25 cellular contexts compared by ENCODE assay signal in genomic region chr4:108216510-108216909, GRCh38. TPM values are rescaled to one million over a fixed set of nuclear protein-coding genes. Genes with fewer than 3 reads are reported as not detected.
"Had no signal": no experiment of that assay in that cellular context is flagged by ENCODE, and none has a peak within 500 bp of the region (broad histone marks: within the 10 kb centered on the region; RNA-seq: fewer than 3 reads in every experiment).

No MANE protein-coding gene starts in this region.

- ATAC-seq: effector memory CD8-positive, alpha-beta T cell; esophagus mucosa; gastrocnemius medialis; heart right ventricle; left cardiac atrium; left lung; left ventricle myocardium superior; lower lobe of right lung; mucosa of descending colon had no signal

- DNase-seq: colonic mucosa; cortex of kidney; effector CD8-positive, alpha-beta T cell; effector memory CD8-positive, alpha-beta T cell; endodermal cell; erythroblast; esophagus squamous epithelium; foreskin fibroblast; foreskin melanocyte; gastrocnemius medialis; glutamatergic neuron; head of caudate nucleus; heart right ventricle; hippocampal formation; left cardiac atrium; left lung; left ventricle myocardium superior; lower lobe of right lung; mesenchymal stem cell; mucosa of descending colon had no signal

- H3K9me3 ChIP-seq: colonic mucosa, esophagus squamous epithelium, gastrocnemius medialis, left lung, lower lobe of right lung, mucosa of descending colon had no signal

- H3K4me1 ChIP-seq: colonic mucosa, esophagus squamous epithelium, gastrocnemius medialis, heart right ventricle, left lung, lower lobe of right lung had no signal

- H3K27me3 Mint-ChIP-seq: dendritic cell treated with granulocyte-macrophage colony-stimulating factor and Interleukin-4, amounts not matched to agents 40 ng/mL and 50 ng/mL, for 4 days; effector memory CD8-positive, alpha-beta T cell had no signal

- H3K27ac ChIP-seq: colonic mucosa, epithelial cell of prostate, esophagus squamous epithelium, gastrocnemius medialis, heart right ventricle, left lung, lower lobe of right lung had no signal

- H3K9me3 Mint-ChIP-seq: dendritic cell treated with granulocyte-macrophage colony-stimulating factor and Interleukin-4, amounts not matched to agents 40 ng/mL and 50 ng/mL, for 4 days; effector memory CD8-positive, alpha-beta T cell; mesothelial cell of epicardium had no signal

- H3K4me3 ChIP-seq: colonic mucosa, esophagus squamous epithelium, gastrocnemius medialis, heart right ventricle, left lung, lower lobe of right lung, mucosa of descending colon had no signal

- H3K36me3 ChIP-seq: colonic mucosa, esophagus squamous epithelium, gastrocnemius medialis, heart right ventricle, left lung, lower lobe of right lung had no signal

- H3K27ac Mint-ChIP-seq: dendritic cell treated with granulocyte-macrophage colony-stimulating factor and Interleukin-4, amounts not matched to agents 40 ng/mL and 50 ng/mL, for 4 days; effector memory CD8-positive, alpha-beta T cell; endodermal cell; mesothelial cell of epicardium had no signal

- H3K36me3 Mint-ChIP-seq: mesothelial cell of epicardium had no signal

- H3K4me3 Mint-ChIP-seq: dendritic cell treated with granulocyte-macrophage colony-stimulating factor and Interleukin-4, amounts not matched to agents 40 ng/mL and 50 ng/mL, for 4 days; effector memory CD8-positive, alpha-beta T cell; endodermal cell; mesothelial cell of epicardium had no signal

RNA-seq across cellular contexts. Expression of gene LEF1, which starts 47.8 kb away (rescaled TPM):
- total RNA-seq: dermis microvascular lymphatic vessel endothelial cell had no signal
